In genomic region chr18:40980171-40980570, GRCh38 we compare ENCODE assay signal across 25 cellular contexts.
"Had no signal": no experiment of that assay in that cellular context is flagged by ENCODE, and none has a peak within 500 bp of the region (broad histone marks: within the 10 kb centered on the region; RNA-seq: fewer than 3 reads in every experiment).

No MANE protein-coding gene starts in this region.

- H3K4me3 Mint-ChIP-seq: IgD-negative memory B cell; T-helper 1 cell treated with Interleukin-12 subunit alpha and Interleukin-12 subunit beta and Interleukin-4 antibody, amounts not matched to agents 30 μg/mL and 1 μg/mL, for 36 hours had no signal

- H3K36me3 Mint-ChIP-seq: IgD-negative memory B cell had no signal

- H3K36me3 ChIP-seq: SJSA1 had no signal

- H3K9ac ChIP-seq: KMS-11 had no signal

- H3K27ac ChIP-seq: KMS-11, SJSA1, SK-N-MC had no signal

- H3K27ac Mint-ChIP-seq: IgD-negative memory B cell; T-helper 1 cell treated with Interleukin-12 subunit alpha and Interleukin-12 subunit beta and Interleukin-4 antibody, amounts not matched to agents 30 μg/mL and 1 μg/mL, for 36 hours had no signal

- H3K4me3 ChIP-seq: K562, SJSA1, SK-N-MC had no signal

- H3K9me3 ChIP-seq: SJSA1 had no signal

- H3K4me1 Mint-ChIP-seq: IgD-negative memory B cell had no signal

- H3K4me1 ChIP-seq: SJSA1 had no signal

- H3K27me3 ChIP-seq: SJSA1 had no signal

- DNase-seq: Kasumi-1, MV-4-11, NCI-H1048, NCI-H1105, NCI-H1436 treated with DMSO at 0.1 percent for 48 hours, NCI-H187, NCI-H2029, NCI-H2081 treated with DMSO at 0.1 percent for 48 hours, NCI-H2171, NCI-H345, NCI-H446 treated with DMSO at 0.1 percent for 48 hours, NCI-H510A treated with DMSO at 0.1 percent for 48 hours, NCI-H526 treated with DMSO at 0.1 percent for 48 hours, NCI-H774, Right ventricle myocardium superior, RPMI8226, SIG-M5 had no signal

- H3K27me3 Mint-ChIP-seq: IgD-negative memory B cell had no signal

- ATAC-seq: HepG2, K562 had no signal

- H3K4me2 ChIP-seq: KMS-11 had no signal

- FAIRE-seq: HepG2, K562, RCC 7860 had no signal
